In genomic region chr2:191051825-191052778, GRCh38 we compare ENCODE assay signal across 8 cellular contexts. TPM values are rescaled to one million over a fixed set of nuclear protein-coding genes. Genes with fewer than 3 reads are reported as not detected.
DNase-seq lines count a peak whose midpoint lies in the region; ATAC-seq and TF ChIP-seq lines count a peak whose summit lies in the region.

No MANE protein-coding gene starts in this region.

- H3K9ac ChIP-seq in NT2/D1 (ENCODE audit: insufficient read length, low read depth), result no peak overlapping the region

- ATAC-seq in GM21381 (IDR thresholded peaks at IDR 0.05; ENCODE audit: unreplicated experiment) (no peak), GM19328 (IDR thresholded peaks at IDR 0.05; ENCODE audit: unreplicated experiment) (no peak)

- peak; percentile 21 for TF ChIP-seq CTCF in HL-60 (IDR thresholded peaks at IDR 0.05; ENCODE audit: insufficient read depth, low read length)

- H3K27me3 ChIP-seq in HL-60 (ENCODE audit: insufficient read depth, poor library complexity, severe bottlenecking), result no peaks in the 10 kb centered on the region
- H3K27me3 ChIP-seq in NT2/D1 (ENCODE audit: insufficient read depth, insufficient read length), result peaks cover 2% of the 10 kb centered on the region

- in situ Hi-C loops in ACHN (cut with HindIII; ENCODE audit: low pct_ligation_motif_present, low pct_unique_long_range_greater_than_20kb, low sequenced_read_pairs), result no loop called here

- DNase-seq in ACHN, result peak; percentile 77
- peak; percentile 87 for DNase-seq in GF-D8 (lab: John Stamatoyannopoulos, UW)
- peak; percentile 69 for DNase-seq in HL-60 (ENCODE audit: low read depth in 1 of 2, low spot score in 1 of 2)
- DNase-seq in NT2/D1 (ENCODE audit: low read depth, low spot score), result peak; percentile 35
- DNase-seq in cerebellar cortex (ENCODE audit: low spot score), result peak; percentile 52
- peak; percentile 52 to 72 for DNase-seq in lung microvascular endothelial cell (ENCODE audit: low read depth in 2 of 2)

- no peaks in the 10 kb centered on the region for H3K4me1 ChIP-seq in NT2/D1 (ENCODE audit: insufficient read depth, insufficient read length)

- H3K4me3 ChIP-seq in HL-60 (replicated peaks; ENCODE audit: insufficient read depth, low read length) (no peak overlapping the region), NT2/D1 (ENCODE audit: insufficient read length, low read depth) (no peak overlapping the region)

- no peaks in the 10 kb centered on the region for H3K36me3 ChIP-seq in NT2/D1 (ENCODE audit: insufficient read depth, insufficient read length, low read length)

- no peak overlapping the region; the same call in 1 of the 2 replicates for H3K27ac ChIP-seq in HL-60 (replicated peaks)

- H3K9me3 ChIP-seq in NT2/D1 (ENCODE audit: insufficient read depth, low read length), result no peaks in the 10 kb centered on the region

RNA-seq across cellular contexts. Expression of gene STAT1, which starts 38.1 kb away (rescaled TPM):
- total RNA-seq in lung microvascular endothelial cell, result 68.9 and 124 TPM in 2 replicates

Comparison
In these comparisons a context has a peak if more than half of its experiments do, and no peak if none do; other contexts are left out.
1. DNase-seq: peak in every context shown above with its lines; median percentile 87 in GF-D8; 77 in ACHN; 69 in HL-60; 62 in lung microvascular endothelial cell; 52 in cerebellar cortex; 35 in NT2/D1.